34 cellular contexts compared by ENCODE assay signal in genomic region chr12:71356569-71356968, GRCh38.
"Had no signal": no experiment of that assay in that cellular context is flagged by ENCODE, and none has a peak within 500 bp of the region (broad histone marks: within the 10 kb centered on the region; RNA-seq: fewer than 3 reads in every experiment).

No MANE protein-coding gene starts in this region.

- H3K4me3 ChIP-seq: PC-9 had no signal

- H3K27ac ChIP-seq: brain microvascular endothelial cell, PC-9, WERI-Rb-1 had no signal

- H3K27ac Mint-ChIP-seq: activated CD4-positive, alpha-beta memory T cell treated with anti-CD3 and anti-CD28 coated beads, Interleukin-2, amount 10 ng/mL, durations not matched to agents 7 days and 5 days; activated CD8-positive, alpha-beta memory T cell treated with anti-CD3 and anti-CD28 coated beads, Interleukin-2, amount 10 ng/mL, durations not matched to agents 7 days and 5 days; activated naive CD8-positive, alpha-beta T cell treated with anti-CD3 and anti-CD28 coated beads for 36 hours; activated T-cell treated with anti-CD3 and anti-CD28 coated beads, Interleukin-2, amount 50 U/mL, for 72 hours; activated T-helper 17 cell treated with anti-CD3 and anti-CD28 coated beads, Interleukin-2, amount 50 U/mL, for 72 hours had no signal

- DNase-seq: activated CD4-positive, alpha-beta memory T cell treated with anti-CD3 and anti-CD28 coated beads, Interleukin-2, amount 10 ng/mL, durations not matched to agents 7 days and 5 days; activated CD4-positive, alpha-beta T cell treated with anti-CD3 and anti-CD28 coated beads for 1 hour; activated CD4-positive, alpha-beta T cell treated with anti-CD3 and anti-CD28 coated beads for 48 hours; activated CD4-positive, CD25-positive, alpha-beta regulatory T cell; activated CD8-positive, alpha-beta memory T cell treated with anti-CD3 and anti-CD28 coated beads for 24 hours; activated CD8-positive, alpha-beta memory T cell treated with anti-CD3 and anti-CD28 coated beads, Interleukin-2, amount 10 ng/mL, durations not matched to agents 7 days and 5 days; activated effector memory CD4-positive, alpha-beta T cell treated with anti-CD3 and anti-CD28 coated beads, Interleukin-2, amount 50 U/mL, for 16 hours; activated naive CD4-positive, alpha-beta T cell; activated naive CD4-positive, alpha-beta T cell treated with anti-CD3 and anti-CD28 coated beads, Interleukin-2, amount 50 U/mL, for 16 hours; activated naive CD8-positive, alpha-beta T cell treated with anti-CD3 and anti-CD28 coated beads for 36 hours; activated T-cell treated with anti-CD3 and anti-CD28 coated beads, Interleukin-2, amount 50 U/mL, for 1 hour; activated T-cell treated with anti-CD3 and anti-CD28 coated beads, Interleukin-2, amount 50 U/mL, for 72 hours; amniotic stem cell; aorta; brain microvascular endothelial cell; central memory CD4-positive, alpha-beta T cell; Kasumi-1; KBM-7; MM.1S; MV-4-11; NCI-H1092; NCI-H1436 treated with DMSO at 0.1 percent for 48 hours; NCI-H1694 treated with DMSO at 0.1 percent for 48 hours; NCI-H2029; NCI-H345; NCI-H524 treated with DMSO at 0.1 percent for 48 hours; PC-9; Right ventricle myocardium superior; SW 1271; T-helper 1 cell; T-helper 2 cell; T-helper 9 cell; WERI-Rb-1 had no signal

- H3K36me3 Mint-ChIP-seq: activated CD8-positive, alpha-beta memory T cell treated with anti-CD3 and anti-CD28 coated beads, Interleukin-2, amount 10 ng/mL, durations not matched to agents 7 days and 5 days; activated naive CD8-positive, alpha-beta T cell treated with anti-CD3 and anti-CD28 coated beads for 36 hours had no signal

- H2AFZ ChIP-seq: PC-9 had no signal

- H3K27me3 Mint-ChIP-seq: activated CD4-positive, alpha-beta memory T cell treated with anti-CD3 and anti-CD28 coated beads, Interleukin-2, amount 10 ng/mL, durations not matched to agents 7 days and 5 days; activated CD8-positive, alpha-beta memory T cell treated with anti-CD3 and anti-CD28 coated beads, Interleukin-2, amount 10 ng/mL, durations not matched to agents 7 days and 5 days; activated naive CD8-positive, alpha-beta T cell treated with anti-CD3 and anti-CD28 coated beads for 36 hours; activated T-helper 17 cell treated with anti-CD3 and anti-CD28 coated beads, Interleukin-2, amount 50 U/mL, for 72 hours had no signal

- H3K4me2 ChIP-seq: PC-9 had no signal

- H3K4me3 Mint-ChIP-seq: activated CD4-positive, alpha-beta memory T cell treated with anti-CD3 and anti-CD28 coated beads, Interleukin-2, amount 10 ng/mL, durations not matched to agents 7 days and 5 days; activated CD8-positive, alpha-beta memory T cell treated with anti-CD3 and anti-CD28 coated beads, Interleukin-2, amount 10 ng/mL, durations not matched to agents 7 days and 5 days; activated naive CD8-positive, alpha-beta T cell treated with anti-CD3 and anti-CD28 coated beads for 36 hours; activated T-cell treated with anti-CD3 and anti-CD28 coated beads, Interleukin-2, amount 50 U/mL, for 72 hours; activated T-helper 17 cell treated with anti-CD3 and anti-CD28 coated beads, Interleukin-2, amount 50 U/mL, for 72 hours had no signal

- H3K27me3 ChIP-seq: brain microvascular endothelial cell had no signal

- H3K4me1 Mint-ChIP-seq: activated CD4-positive, alpha-beta memory T cell treated with anti-CD3 and anti-CD28 coated beads, Interleukin-2, amount 10 ng/mL, durations not matched to agents 7 days and 5 days; activated CD8-positive, alpha-beta memory T cell treated with anti-CD3 and anti-CD28 coated beads, Interleukin-2, amount 10 ng/mL, durations not matched to agents 7 days and 5 days; activated naive CD8-positive, alpha-beta T cell treated with anti-CD3 and anti-CD28 coated beads for 36 hours; activated T-helper 17 cell treated with anti-CD3 and anti-CD28 coated beads, Interleukin-2, amount 50 U/mL, for 72 hours had no signal

- H3K36me3 ChIP-seq: brain microvascular endothelial cell, WERI-Rb-1 had no signal

- ATAC-seq: activated CD8-positive, alpha-beta memory T cell treated with anti-CD3 and anti-CD28 coated beads, Interleukin-2, amount 10 ng/mL, durations not matched to agents 7 days and 5 days; activated T-cell treated with anti-CD3 and anti-CD28 coated beads, Interleukin-2, amount 50 U/mL, for 72 hours; activated T-helper 17 cell treated with anti-CD3 and anti-CD28 coated beads, Interleukin-2, amount 50 U/mL, for 72 hours had no signal
